ENCODE assay signal across 8 cellular contexts in the genomic region with DNA sequence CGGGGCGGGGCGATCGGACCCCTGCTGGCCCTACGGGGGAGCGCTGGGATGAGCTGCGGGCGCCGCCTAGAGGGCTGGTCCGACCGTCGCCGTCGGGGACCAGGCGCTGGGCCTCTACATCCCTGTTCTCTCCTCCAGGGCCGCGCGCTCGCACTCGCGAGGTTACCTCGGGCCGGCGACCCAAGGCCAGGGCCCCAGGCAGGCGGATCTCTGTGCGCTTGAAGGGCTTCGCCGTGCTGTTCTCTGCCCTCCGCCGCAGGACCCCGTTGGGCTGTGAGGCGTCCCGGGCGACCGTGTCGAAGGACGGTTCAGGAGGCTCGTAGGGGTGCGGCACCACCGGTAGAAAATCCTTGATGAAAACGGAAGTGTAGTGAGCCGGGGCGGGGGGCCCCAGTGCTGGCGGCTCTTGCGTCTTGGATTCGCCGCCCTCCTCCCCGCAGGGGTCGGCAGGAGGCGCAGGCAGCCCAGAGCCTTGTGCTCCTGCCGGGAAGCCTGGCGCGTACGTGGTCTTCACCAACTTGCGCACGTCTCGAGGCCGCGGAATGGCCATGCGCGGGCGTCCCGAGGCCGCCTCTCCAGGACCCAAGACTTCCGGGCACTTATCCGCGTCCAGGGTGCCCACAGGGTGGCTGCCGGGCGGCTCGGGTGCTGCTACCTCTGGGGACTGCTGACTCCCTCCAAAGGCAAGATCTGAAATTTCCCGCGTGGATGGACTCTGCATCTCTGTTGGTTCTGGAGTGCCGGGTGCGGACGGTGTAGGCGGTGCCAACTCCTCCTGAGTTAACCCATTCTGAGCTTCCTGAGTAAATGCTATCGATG. TPM values are rescaled to one million over a fixed set of nuclear protein-coding genes. Genes with fewer than 3 reads are reported as not detected.
A peak's percentile ranks its signal among the peaks of the same experiment; 100 is the strongest.
DNase-seq lines count a peak whose midpoint lies in the region; ATAC-seq, FAIRE-seq and TF ChIP-seq lines count a peak whose summit lies in the region.

No MANE protein-coding gene starts in this region.

- peak overlapping the region; percentile 98 for H3K27ac ChIP-seq in PC-3 (ENCODE audit: low read length)

- peak overlapping the region; percentile 94 for H3K4me2 ChIP-seq in PC-3 (ENCODE audit: low read length)

- peak overlapping the region; percentile 90 for H3K27ac Mint-ChIP-seq in activated T-helper 17 cell treated with anti-CD3 and anti-CD28 coated beads, Interleukin-2, amount 50 U/mL, for 72 hours

- H3K27me3 Mint-ChIP-seq in activated T-helper 17 cell treated with anti-CD3 and anti-CD28 coated beads, Interleukin-2, amount 50 U/mL, for 72 hours, result no peaks in the 10 kb centered on the region

- ATAC-seq in GM18867 (IDR thresholded peaks at IDR 0.05; ENCODE audit: unreplicated experiment) (peak; percentile 50), HG03095 (IDR thresholded peaks at IDR 0.05; ENCODE audit: unreplicated experiment) (peak; percentile 43), PC-3 (peak; percentile 71)
- peak; percentile 68 for ATAC-seq in activated T-helper 17 cell treated with anti-CD3 and anti-CD28 coated beads, Interleukin-2, amount 50 U/mL, for 72 hours (replicated peaks)

- peaks cover 28% of the 10 kb centered on the region for H3K79me2 ChIP-seq in PC-3 (ENCODE audit: low read length)

- H3K4me3 Mint-ChIP-seq in activated T-helper 17 cell treated with anti-CD3 and anti-CD28 coated beads, Interleukin-2, amount 50 U/mL, for 72 hours, result peak overlapping the region; percentile 97

- FAIRE-seq in frontal cortex (lab: Jason Lieb, UNC), result no peak

- peak overlapping the region; percentile 99 for H3K9ac ChIP-seq in PC-3 (ENCODE audit: low read length)

- intact Hi-C loops in PC-3 (cut with micrococcal nuclease), result loop anchor here (1.0 kb wide), 1 partner anchor 105 kb away; no protein-coding TSS in a partner anchor

- peak overlapping the region; percentile 59 for H3K4me3 ChIP-seq in AG09309 (ENCODE audit: control insufficient read depth, low read depth, low read length)
- H3K4me3 ChIP-seq in PC-3 (ENCODE audit: low read length), result peak overlapping the region; percentile 87

- DNase-seq in AG09309 (ENCODE audit: low read depth) (no peak), PC-3 (peak; percentile 79), frontal cortex (ENCODE audit: low spot score in 2 of 2) (peak; percentile 71 to 72), retina (peak; percentile 83), amniotic stem cell (lab: John Stamatoyannopoulos, UW) (no peak)

- peaks cover 33% of the 10 kb centered on the region for H3K4me1 Mint-ChIP-seq in activated T-helper 17 cell treated with anti-CD3 and anti-CD28 coated beads, Interleukin-2, amount 50 U/mL, for 72 hours

- no peaks in the 10 kb centered on the region for H3K9me3 Mint-ChIP-seq in activated T-helper 17 cell treated with anti-CD3 and anti-CD28 coated beads, Interleukin-2, amount 50 U/mL, for 72 hours

- H2AFZ ChIP-seq in PC-3 (ENCODE audit: low read length), result peak overlapping the region; percentile 77

- H3K27me3 ChIP-seq in PC-3 (ENCODE audit: low read length), result no peaks in the 10 kb centered on the region

- no peaks in the 10 kb centered on the region for H4K20me1 ChIP-seq in PC-3 (ENCODE audit: low read length)

- peak; percentile 64 for TF ChIP-seq CTCF in AG09309 (IDR thresholded peaks at IDR 0.05; ENCODE audit: control insufficient read depth, insufficient read depth, low read depth, low read length, missing control alignments)
- peak; percentile 66 for TF ChIP-seq CTCF in PC-3 (conservative IDR thresholded peaks at IDR 0.05; ENCODE audit: low read depth, low read length)

- H3K4me1 ChIP-seq in PC-3 (ENCODE audit: insufficient read depth, low read length), result peaks cover 20% of the 10 kb centered on the region

- CTCF ChIA-PET in PC-3 (lab: Charles Lee), result interaction anchor here (0.7 kb wide), 1 partner anchor 19 kb away, joined by 3 read pairs; no protein-coding TSS in a partner anchor

- no peaks in the 10 kb centered on the region for H3K36me3 ChIP-seq in PC-3 (ENCODE audit: low read depth, low read length)

- H3F3A ChIP-seq in PC-3 (ENCODE audit: low read length, unreplicated experiment), result no peaks in the 10 kb centered on the region

- H3K36me3 Mint-ChIP-seq in activated T-helper 17 cell treated with anti-CD3 and anti-CD28 coated beads, Interleukin-2, amount 50 U/mL, for 72 hours (ENCODE audit: low read depth), result peaks cover 68% of the 10 kb centered on the region

- TSS peak; percentile 20 for BruUV-seq in PC-3 (replicated peaks; lab: Mats Ljungman, UMichigan)

- H3K9me3 ChIP-seq in PC-3 (ENCODE audit: low read length), result no peaks in the 10 kb centered on the region

- H3K9me2 ChIP-seq in PC-3 (replicated peaks; ENCODE audit: low read length), result no peaks in the 10 kb centered on the region

- POLR2A ChIA-PET in PC-3 (lab: Charles Lee; ENCODE audit: unreplicated experiment), result interaction anchor here (0.5 to 0.7 kb wide), 3 partner anchors 19 to 51 kb away, joined by 3 to 5 read pairs (median 3); no protein-coding TSS in a partner anchor

RNA-seq across cellular contexts. Expression of a gene that starts 2.0 kb away (rescaled TPM):
- total RNA-seq in PC-3 (2014; rRNA removed) (1.9 and 2.2 TPM in 2 replicates), frontal cortex (under 0.01 TPM)
- 1 to 10 TPM; 4.7 to 6.4 TPM for total RNA-seq in activated T-helper 17 cell treated with anti-CD3 and anti-CD28 coated beads, Interleukin-2, amount 50 U/mL, for 72 hours

RNA-seq across cellular contexts. Expression of a gene that starts 3.2 kb away (rescaled TPM):
- 0.22 and 1.0 TPM in 2 replicates for total RNA-seq in PC-3 (2014; rRNA removed)
- total RNA-seq in activated T-helper 17 cell treated with anti-CD3 and anti-CD28 coated beads, Interleukin-2, amount 50 U/mL, for 72 hours, result 10 to 100 TPM; 39.9 to 55.2 TPM
- not detected for total RNA-seq in frontal cortex

RNA-seq across cellular contexts. Expression of a gene that starts 9.8 kb away (rescaled TPM):
- not detected in 2 replicates for total RNA-seq in PC-3 (2014; rRNA removed)
- total RNA-seq in activated T-helper 17 cell treated with anti-CD3 and anti-CD28 coated beads, Interleukin-2, amount 50 U/mL, for 72 hours, result 1 to 10 TPM in 1 of 2 donors, under 1 TPM in 1; 0.95 to 1.6 TPM
- total RNA-seq in frontal cortex, result not detected

RNA-seq across cellular contexts. Expression of a gene that starts 11.0 kb away (rescaled TPM):
- total RNA-seq in PC-3 (2014; rRNA removed), result 1.4 and 3.1 TPM in 2 replicates
- 1 to 10 TPM; 5.6 to 9.2 TPM for total RNA-seq in activated T-helper 17 cell treated with anti-CD3 and anti-CD28 coated beads, Interleukin-2, amount 50 U/mL, for 72 hours
- 1.6 TPM for total RNA-seq in frontal cortex

RNA-seq across cellular contexts. Expression of a gene that starts 46.4 kb away (rescaled TPM):
- 3.2 and 4.4 TPM in 2 replicates for total RNA-seq in PC-3 (2014; rRNA removed)
- 10 to 100 TPM; 23.4 to 41.5 TPM for total RNA-seq in activated T-helper 17 cell treated with anti-CD3 and anti-CD28 coated beads, Interleukin-2, amount 50 U/mL, for 72 hours
- 53.0 TPM for total RNA-seq in frontal cortex

Comparison
In these comparisons a context has a peak if more than half of its experiments do, and no peak if none do; other contexts are left out.
1. DNase-seq: peak in PC-3 (single experiment), frontal cortex (2 of 2) and retina (single experiment); none in AG09309 (single experiment) and amniotic stem cell (single experiment).
2. RNA of a gene that starts 3.2 kb away (total RNA-seq): 39.9 to 55.2 TPM in activated T-helper 17 cell treated with anti-CD3 and anti-CD28 coated beads, Interleukin-2, amount 50 U/mL, for 72 hours; 0.22 to 1.0 TPM in PC-3 and not detected in frontal cortex (single experiment); every median in the first group is over 10 times any median in the second.
3. Peak in every context shown above with its lines, with median percentiles within 50 percentile points of each other: ATAC-seq.